ENCODE assay signal across 14 cellular contexts in the genomic region with DNA sequence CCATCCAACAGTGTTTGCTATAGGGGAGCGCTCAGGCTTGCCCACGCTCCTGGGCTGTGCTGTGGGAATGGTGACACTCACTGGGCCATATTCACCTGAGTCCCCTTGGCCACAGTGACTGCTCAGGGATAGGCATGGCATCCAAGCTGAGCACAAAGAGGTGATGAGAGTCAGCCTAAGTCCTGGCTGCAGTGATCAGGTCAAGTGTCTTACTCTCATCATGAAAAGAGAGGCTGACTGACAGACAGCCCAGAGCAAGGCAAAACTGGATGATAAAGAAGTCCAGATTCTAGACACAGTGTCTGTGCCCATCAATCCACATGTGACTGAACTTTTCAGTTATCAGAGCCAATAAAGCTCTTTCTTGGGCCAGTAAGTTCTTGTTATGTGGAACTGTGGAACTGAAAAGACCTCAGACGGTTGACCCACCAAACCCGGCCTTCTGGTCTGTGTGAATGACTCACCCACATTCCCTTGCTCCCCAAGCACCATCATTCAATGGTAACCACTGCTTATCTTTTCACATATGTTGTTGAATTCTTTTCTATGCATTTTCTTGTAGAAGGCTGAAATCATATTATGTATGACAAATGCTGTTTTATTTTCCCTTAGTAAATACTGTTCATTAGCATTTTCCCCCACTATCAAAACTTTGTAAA. TPM values are rescaled to one million over a fixed set of nuclear protein-coding genes. Genes with fewer than 3 reads are reported as not detected.
DNase-seq lines count a peak whose midpoint lies in the region; ATAC-seq and TF ChIP-seq lines count a peak whose summit lies in the region.
"Had no signal": no experiment of that assay in that cellular context is flagged by ENCODE, and none has a peak within 500 bp of the region (broad histone marks: within the 10 kb centered on the region; RNA-seq: fewer than 3 reads in every experiment).

No MANE protein-coding gene starts in this region.

- H3K27me3 Mint-ChIP-seq in chondrocyte (ENCODE audit: low read depth) (no peaks in the 10 kb centered on the region), nephron progenitor cell (ENCODE audit: low read depth, poor library complexity) (peaks cover 2% of the 10 kb centered on the region)
- H3K27me3 Mint-ChIP-seq: CD4-positive, CD25-positive, alpha-beta regulatory T cell had no signal

- TF ChIP-seq CTCF in chondrocyte (IDR thresholded peaks at IDR 0.05) (no peak), nephron progenitor cell (IDR thresholded peaks at IDR 0.05) (no peak)

- ATAC-seq in HG02571 (IDR thresholded peaks at IDR 0.05; ENCODE audit: unreplicated experiment) = no peak
- ATAC-seq: WTC11 had no signal

- H3K4me1 Mint-ChIP-seq in chondrocyte (ENCODE audit: low read depth) = peaks cover 9% of the 10 kb centered on the region
- H3K4me1 Mint-ChIP-seq in nephron progenitor cell = no peaks in the 10 kb centered on the region
- H3K4me1 Mint-ChIP-seq: WTC11 had no signal

- H3K9me3 Mint-ChIP-seq in chondrocyte (ENCODE audit: low read depth) = no peaks in the 10 kb centered on the region
- no peaks in the 10 kb centered on the region for H3K9me3 Mint-ChIP-seq in nephron progenitor cell
- H3K9me3 Mint-ChIP-seq: CD4-positive, CD25-positive, alpha-beta regulatory T cell; neural progenitor cell; WTC11 had no signal

- peak; percentile 46 for DNase-seq in AG08396 (ENCODE audit: low spot score)
- DNase-seq in HT1080 (ENCODE audit: low read depth) = peak; percentile 47
- no peak for DNase-seq in chondrocyte (ENCODE audit: low spot score)
- DNase-seq in mesenteric fat pad (ENCODE audit: low spot score) = peak; percentile 28
- no peak for DNase-seq in nephron progenitor cell
- no peak for DNase-seq in stimulated activated CD4-positive, alpha-beta T cell treated with anti-CD3 and anti-CD28 coated beads, Interleukin-12 subunit alpha, Interleukin-12 subunit beta, amount 100 ng/mL, for 4 hours
- no peak for DNase-seq in T-helper 1 cell
- DNase-seq: CD4-positive, CD25-positive, alpha-beta regulatory T cell; NCI-H1092; NCI-H510A; SHP77 had no signal

- H3K4me3 Mint-ChIP-seq in chondrocyte (ENCODE audit: unreplicated experiment) (no peak overlapping the region), nephron progenitor cell (no peak overlapping the region)
- H3K4me3 Mint-ChIP-seq: CD4-positive, CD25-positive, alpha-beta regulatory T cell; neural progenitor cell; WTC11 had no signal

- peaks cover 14% of the 10 kb centered on the region for H3K36me3 Mint-ChIP-seq in chondrocyte (ENCODE audit: low read depth)
- H3K36me3 Mint-ChIP-seq in nephron progenitor cell (ENCODE audit: low read depth) = peaks cover 55% of the 10 kb centered on the region

- peak overlapping the region; percentile 66 for H3K27ac Mint-ChIP-seq in chondrocyte (ENCODE audit: unreplicated experiment)
- no peak overlapping the region for H3K27ac Mint-ChIP-seq in nephron progenitor cell
- H3K27ac Mint-ChIP-seq: neural progenitor cell, WTC11 had no signal

RNA-seq across cellular contexts. Expression of a gene that starts 43.2 kb away (rescaled TPM):
- 0.17 and 0.21 TPM in 2 replicates for total RNA-seq in HT1080 (2014; rRNA removed; shearing (Covaris generic))
- 0.40 and 0.69 TPM in 2 replicates for polyA plus RNA-seq in HT1080 (2015; cell fraction: cytosol; rRNA removed)
- 0.68 TPM in 2 replicates for polyA plus RNA-seq in HT1080 (2015; cell fraction: nucleus; rRNA removed)
- total RNA-seq in chondrocyte (2.6 to 6.0 TPM (median 5.4 TPM) in 3 replicates), mesenteric fat pad (2.2 TPM)

Comparison
In these comparisons a context has a peak if more than half of its experiments do, and no peak if none do; other contexts are left out.
1. DNase-seq: peak in AG08396 (single experiment), HT1080 (single experiment) and mesenteric fat pad (single experiment); none in chondrocyte (single experiment), nephron progenitor cell (single experiment), stimulated activated CD4-positive, alpha-beta T cell treated with anti-CD3 and anti-CD28 coated beads, Interleukin-12 subunit alpha, Interleukin-12 subunit beta, amount 100 ng/mL, for 4 hours (single experiment) and T-helper 1 cell (0 of 5).